ENCODE assay signal across 21 cellular contexts in the genomic region with DNA sequence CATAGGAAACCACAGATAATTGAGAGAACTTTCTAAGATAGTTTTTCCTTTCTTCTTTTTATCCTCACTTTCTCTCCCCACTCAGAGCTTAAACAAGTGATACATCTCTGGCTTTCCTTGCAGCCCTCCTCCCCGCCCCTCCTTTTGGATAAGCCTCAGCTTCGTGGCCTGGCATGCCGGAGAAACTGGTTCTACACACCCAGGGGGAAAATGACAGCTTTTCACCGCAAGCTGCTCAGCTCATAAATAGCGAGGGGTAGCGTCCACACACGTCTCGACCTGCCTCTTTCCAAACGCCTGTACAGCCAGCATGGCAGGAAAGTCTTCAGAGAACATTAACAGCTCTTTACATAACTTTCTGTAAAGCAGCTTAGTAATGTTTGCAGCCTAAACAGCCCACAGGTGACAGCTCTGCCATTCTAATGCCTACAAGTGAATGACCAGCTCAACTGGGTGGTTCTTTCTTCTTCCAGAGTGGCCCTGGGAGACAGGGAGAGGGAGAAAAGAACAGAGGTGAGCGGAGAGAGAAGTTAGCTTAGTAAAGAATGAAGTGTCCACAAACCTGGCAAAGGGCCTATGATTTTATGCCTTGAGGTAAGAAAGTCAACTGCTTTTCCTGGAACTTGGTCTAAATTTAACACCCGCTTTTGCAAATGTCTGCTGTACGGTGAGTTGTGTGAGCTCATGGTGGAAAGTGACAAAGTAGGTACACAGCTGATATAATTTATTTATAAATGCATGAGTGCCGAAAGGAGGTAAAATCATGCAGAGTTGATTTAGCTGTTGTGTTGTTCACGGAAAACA.
DNase-seq lines count a peak whose midpoint lies in the region; ATAC-seq, FAIRE-seq and TF ChIP-seq lines count a peak whose summit lies in the region.
"Had no signal": no experiment of that assay in that cellular context is flagged by ENCODE, and none has a peak within 500 bp of the region (broad histone marks: within the 10 kb centered on the region; RNA-seq: fewer than 3 reads in every experiment).

No MANE protein-coding gene starts in this region.

- H3K4me1 ChIP-seq in keratinocyte (ENCODE audit: control insufficient read depth, extremely low read depth, insufficient read depth, low read length), result peaks cover 26% of the 10 kb centered on the region
- no peaks in the 10 kb centered on the region for H3K4me1 ChIP-seq in CD4-positive, alpha-beta memory T cell (ENCODE audit: insufficient read depth, low read length)
- H3K4me1 ChIP-seq: psoas muscle, vagina had no signal

- H3K79me2 ChIP-seq in keratinocyte (ENCODE audit: control insufficient read depth, insufficient read depth, low read length), result no peaks in the 10 kb centered on the region

- TF ChIP-seq CTCF in WTC11 (IDR thresholded peaks at IDR 0.05) (no peak), keratinocyte (optimal IDR thresholded peaks at IDR 0.05 in 1 of 3, IDR thresholded peaks at IDR 0.05 in 1 of 3, conservative IDR thresholded peaks at IDR 0.05 in 1 of 3; ENCODE audit: extremely low read depth in 1 of 3, insufficient read depth in 2 of 3, low read length in 3 of 3) (no peak)

- H3K9me1 ChIP-seq in keratinocyte (ENCODE audit: control insufficient read depth, extremely low read depth, insufficient read depth, low read length), result no peaks in the 10 kb centered on the region

- peak overlapping the region; percentile 69 for H2AFZ ChIP-seq in keratinocyte (ENCODE audit: control insufficient read depth, low read length)

- no peaks in the 10 kb centered on the region for H3K9me3 Mint-ChIP-seq in WTC11
- H3K9me3 Mint-ChIP-seq in CD4-positive, alpha-beta memory T cell, result peaks cover 0 to 4% (median 1%) of the 10 kb centered on the region in 8 donors

- H4K20me1 ChIP-seq in keratinocyte (ENCODE audit: control insufficient read depth, extremely low read depth, insufficient read depth, low read length), result no peaks in the 10 kb centered on the region

- H3K27ac ChIP-seq in keratinocyte (ENCODE audit: control insufficient read depth, insufficient read depth, low read length), result peak overlapping the region; percentile 91
- H3K27ac ChIP-seq in CD4-positive, alpha-beta memory T cell (ENCODE audit: low read depth, low read length), result no peak overlapping the region
- H3K27ac ChIP-seq: psoas muscle, vagina had no signal

- peak; percentile 67 for ATAC-seq in WTC11
- no peak for ATAC-seq in HG02884 (IDR thresholded peaks at IDR 0.05; ENCODE audit: unreplicated experiment)
- ATAC-seq: activated naive CD8-positive, alpha-beta T cell treated with anti-CD3 and anti-CD28 coated beads, Interleukin-2, amount 50 U/mL, for 24 hours; psoas muscle; T-cell had no signal

- H3K27ac Mint-ChIP-seq in WTC11, result no peak overlapping the region
- H3K27ac Mint-ChIP-seq in CD4-positive, alpha-beta memory T cell, result no peak overlapping the region
- H3K27ac Mint-ChIP-seq: activated naive CD8-positive, alpha-beta T cell treated with anti-CD3 and anti-CD28 coated beads, Interleukin-2, amount 50 U/mL, for 24 hours; CD4-positive, CD25-positive, alpha-beta regulatory T cell; memory B cell; stimulated activated naive CD8-positive, alpha-beta T cell treated with anti-CD3 and anti-CD28 coated beads, Interleukin-15, Interleukin-2, amounts not matched to agents 100 ng/mL and 50 ng/mL, for 24 hours; T-cell had no signal

- peaks cover 21% of the 10 kb centered on the region for H3K4me1 Mint-ChIP-seq in WTC11
- no peaks in the 10 kb centered on the region for H3K4me1 Mint-ChIP-seq in CD4-positive, alpha-beta memory T cell
- H3K4me1 Mint-ChIP-seq: activated naive CD8-positive, alpha-beta T cell treated with anti-CD3 and anti-CD28 coated beads, Interleukin-2, amount 50 U/mL, for 24 hours; CD4-positive, CD25-positive, alpha-beta regulatory T cell; memory B cell; nephron; T-cell had no signal

- H3K4me2 ChIP-seq in keratinocyte (ENCODE audit: control insufficient read depth, extremely low read depth, insufficient read depth, low read depth, low read length), result peak overlapping the region; percentile 83

- CTCF ChIA-PET in WTC11 (lab: Charles Lee), result interaction anchor here (1.0 to 1.3 kb wide), 2 partner anchors 266 to 272 kb away, joined by 3 to 6 read pairs; no protein-coding TSS in a partner anchor
- CTCF ChIA-PET in CD4-positive, alpha-beta memory T cell (lab: Charles Lee; ENCODE audit: partially characterized antibody), result interaction anchor here (1.3 kb wide), 1 partner anchor 10 kb away, joined by 3 read pairs; no protein-coding TSS in a partner anchor

- peak overlapping the region; percentile 25 to 67 (median 52) for H3K4me3 ChIP-seq in keratinocyte (ENCODE audit: control insufficient read depth in 2 of 3, extremely low read depth in 1 of 3, insufficient read depth in 2 of 3, low read depth in 1 of 3, low read length in 3 of 3)
- H3K4me3 ChIP-seq in CD4-positive, alpha-beta memory T cell (ENCODE audit: low read length in 2 of 2), result no peak overlapping the region
- H3K4me3 ChIP-seq: psoas muscle, vagina had no signal

- H3K36me3 Mint-ChIP-seq in WTC11, result no peaks in the 10 kb centered on the region
- H3K36me3 Mint-ChIP-seq in CD4-positive, alpha-beta memory T cell, result no peaks in the 10 kb centered on the region
- H3K36me3 Mint-ChIP-seq: CD4-positive, CD25-positive, alpha-beta regulatory T cell; memory B cell; T-cell had no signal

- no peaks in the 10 kb centered on the region for H3K9me3 ChIP-seq in keratinocyte (ENCODE audit: control insufficient read depth, low read depth, low read length)
- H3K9me3 ChIP-seq in CD4-positive, alpha-beta memory T cell (ENCODE audit: control insufficient read depth in 1 of 2, low read length in 2 of 2), result no peaks in the 10 kb centered on the region
- H3K9me3 ChIP-seq: psoas muscle, vagina had no signal

- POLR2A ChIA-PET in WTC11 (lab: Charles Lee), result no interaction called here
- POLR2A ChIA-PET in CD4-positive, alpha-beta memory T cell (lab: Charles Lee; ENCODE audit: partially characterized antibody), result no interaction called here

- H3K27me3 Mint-ChIP-seq in WTC11 (ENCODE audit: low read depth), result no peaks in the 10 kb centered on the region
- H3K27me3 Mint-ChIP-seq in CD4-positive, alpha-beta memory T cell, result no peaks in the 10 kb centered on the region
- H3K27me3 Mint-ChIP-seq: CD4-positive, CD25-positive, alpha-beta regulatory T cell; memory B cell; stimulated activated naive CD8-positive, alpha-beta T cell treated with anti-CD3 and anti-CD28 coated beads, Interleukin-15, Interleukin-2, amounts not matched to agents 100 ng/mL and 50 ng/mL, for 24 hours; T-cell had no signal

- intact Hi-C loops in CD4-positive, alpha-beta memory T cell (cut with micrococcal nuclease), result no loop called here

- H3K9ac ChIP-seq in keratinocyte (ENCODE audit: control insufficient read depth, extremely low read depth, insufficient read depth, low read length), result peak overlapping the region; percentile 82

- H3K36me3 ChIP-seq in keratinocyte (ENCODE audit: control insufficient read depth in 2 of 2, extremely low read depth in 1 of 2, insufficient read depth in 2 of 2, low read length in 2 of 2), result no peaks in the 10 kb centered on the region
- no peaks in the 10 kb centered on the region for H3K36me3 ChIP-seq in CD4-positive, alpha-beta memory T cell (ENCODE audit: insufficient read depth, low read length)
- H3K36me3 ChIP-seq: vagina had no signal

- DNase-seq in NCI-H748 (lab: John Stamatoyannopoulos, UW; ENCODE audit: unreplicated experiment) (peak; percentile 51), NCI-H748 treated with DMSO at 0.1 percent for 48 hours (lab: John Stamatoyannopoulos, UW) (no peak), WTC11 (ENCODE audit: low spot score) (no peak), keratinocyte (ENCODE audit: low read depth, low spot score) (peak; percentile 81), globus pallidus (ENCODE audit: low spot score) (no peak), OCI-M2 (lab: John Stamatoyannopoulos, UW; ENCODE audit: unreplicated experiment) (no peak)
- DNase-seq in CD4-positive, alpha-beta memory T cell, result no peak
- DNase-seq: ACHN; activated naive CD8-positive, alpha-beta T cell treated with anti-CD3 and anti-CD28 coated beads, Interleukin-2, amount 50 U/mL, for 24 hours; caudate nucleus; CD4-positive, CD25-positive, alpha-beta regulatory T cell; foreskin fibroblast; NCI-H1694 treated with DMSO at 0.1 percent for 48 hours; psoas muscle; stimulated activated CD4-positive, alpha-beta T cell treated with anti-CD3 and anti-CD28 coated beads, Interleukin-15, amount 100 ng/mL, for 24 hours; T-cell had no signal

- H3K4me3 Mint-ChIP-seq in WTC11, result no peak overlapping the region
- no peak overlapping the region for H3K4me3 Mint-ChIP-seq in CD4-positive, alpha-beta memory T cell
- H3K4me3 Mint-ChIP-seq: activated naive CD8-positive, alpha-beta T cell treated with anti-CD3 and anti-CD28 coated beads, Interleukin-2, amount 50 U/mL, for 24 hours; CD4-positive, CD25-positive, alpha-beta regulatory T cell; memory B cell; nephron; stimulated activated naive CD8-positive, alpha-beta T cell treated with anti-CD3 and anti-CD28 coated beads, Interleukin-15, Interleukin-2, amounts not matched to agents 100 ng/mL and 50 ng/mL, for 24 hours; T-cell had no signal

- dilution Hi-C loops in keratinocyte (cut with MboI; ENCODE audit: extremely low pct_ligation_motif_present, low sequenced_read_pairs), result no loop called here

- no peaks in the 10 kb centered on the region for H3K27me3 ChIP-seq in keratinocyte (ENCODE audit: control insufficient read depth, extremely low read depth, insufficient read depth, low read length)
- H3K27me3 ChIP-seq in CD4-positive, alpha-beta memory T cell (ENCODE audit: insufficient read depth, low read length), result no peaks in the 10 kb centered on the region
- H3K27me3 ChIP-seq: vagina had no signal

- peak; percentile 98 for FAIRE-seq in keratinocyte (lab: Jason Lieb, UNC)

TF ChIP-seq in WTC11, 78 proteins besides CTCF, POLR2A, EP300 and RAD21 (continues in another document):
- no peak for TF ChIP-seq ZNF317 (CRISPR knock-in tag; IDR thresholded peaks at IDR 0.05; ENCODE audit: borderline replicate concordance, low read depth)
- no peak for TF ChIP-seq ESRRA (CRISPR knock-in tag; IDR thresholded peaks at IDR 0.05; ENCODE audit: borderline replicate concordance)
- no peak for TF ChIP-seq FOXP1 (CRISPR knock-in tag; IDR thresholded peaks at IDR 0.05; ENCODE audit: borderline replicate concordance)
- no peak for TF ChIP-seq ETV6 (CRISPR knock-in tag; IDR thresholded peaks at IDR 0.05)

Comparison
In these comparisons a context has a peak if more than half of its experiments do, and no peak if none do; other contexts are left out.
1. DNase-seq: peak in NCI-H748 (single experiment) and keratinocyte (single experiment); none in NCI-H748 treated with DMSO at 0.1 percent for 48 hours (single experiment), WTC11 (single experiment), globus pallidus (single experiment), CD4-positive, alpha-beta memory T cell (0 of 5) and OCI-M2 (single experiment).
2. H3K4me3 ChIP-seq: peak in keratinocyte (3 of 3); none in CD4-positive, alpha-beta memory T cell (0 of 2).